14 cellular contexts compared by ENCODE assay signal in genomic region chr2:188969236-188970032, GRCh38. TPM values are rescaled to one million over a fixed set of nuclear protein-coding genes. Genes with fewer than 3 reads are reported as not detected.
DNase-seq lines count a peak whose midpoint lies in the region; ATAC-seq, FAIRE-seq and TF ChIP-seq lines count a peak whose summit lies in the region.
"Had no signal": no experiment of that assay in that cellular context is flagged by ENCODE, and none has a peak within 500 bp of the region (broad histone marks: within the 10 kb centered on the region; RNA-seq: fewer than 3 reads in every experiment).

No MANE protein-coding gene starts in this region.

- no peak overlapping the region for H3K4me3 ChIP-seq in muscle layer of duodenum (ENCODE audit: low read depth in 1 of 2, low read length in 2 of 2)
- H3K4me3 ChIP-seq: K562 had no signal

- FAIRE-seq in A204.1 (lab: Jason Lieb, UNC): peak; percentile 66
- FAIRE-seq: K562 had no signal

- BruUV-seq in Calu3 (replicated peaks; lab: Mats Ljungman, UMichigan): no TSS peak

- H3K27ac ChIP-seq in muscle layer of duodenum (ENCODE audit: low read length): peak overlapping the region; percentile 25

- H3K36me3 Mint-ChIP-seq in Calu3 (ENCODE audit: insufficient read depth, unreplicated experiment): no peaks in the 10 kb centered on the region

- H3K27ac Mint-ChIP-seq in Calu3 (ENCODE audit: unreplicated experiment): no peak overlapping the region
- H3K27ac Mint-ChIP-seq: B cell had no signal

- peak; percentile 67 for DNase-seq in dedifferentiated amniotic fluid mesenchymal stem cell (ENCODE audit: extremely low spot score)
- no peak for DNase-seq in NCI-H82 treated with DMSO at 0.1 percent for 48 hours (lab: John Stamatoyannopoulos, UW; ENCODE audit: unreplicated experiment)
- no peak for DNase-seq in Calu3
- DNase-seq in activated CD4-positive, alpha-beta T cell treated with anti-CD3 and anti-CD28 coated beads for 48 hours: no peak
- no peak for DNase-seq in HEK293T (ENCODE audit: extremely low spot score)
- DNase-seq: anterior cingulate cortex; NCI-H2107; stimulated activated CD4-positive, alpha-beta T cell treated with anti-CD3 and anti-CD28 coated beads, Interleukin-4, amount 100 ng/mL, for 24 hours; substantia nigra had no signal

- H3K36me3 ChIP-seq in muscle layer of duodenum (ENCODE audit: control insufficient read depth in 1 of 2, insufficient read depth in 2 of 2, low read length in 2 of 2): peaks cover 0 to 1% of the 10 kb centered on the region in 2 donors

- H3K27me3 ChIP-seq in muscle layer of duodenum (ENCODE audit: low read depth, low read length): no peaks in the 10 kb centered on the region

- H3K9me3 Mint-ChIP-seq in Calu3 (ENCODE audit: low read depth, unreplicated experiment): no peaks in the 10 kb centered on the region

- no peaks in the 10 kb centered on the region for H3K9me3 ChIP-seq in muscle layer of duodenum (ENCODE audit: control insufficient read depth in 1 of 2, low read length in 2 of 2)

- peak; percentile 68 for ATAC-seq in HG03432 (IDR thresholded peaks at IDR 0.05; ENCODE audit: unreplicated experiment)
- ATAC-seq: K562 had no signal

- intact Hi-C loops in Calu3 (cut with micrococcal nuclease; ENCODE audit: unreplicated experiment): no loop called here

- no peak for TF ChIP-seq CTCF in Calu3 (IDR thresholded peaks at IDR 0.05; ENCODE audit: unreplicated experiment)

- H3K4me3 Mint-ChIP-seq in Calu3 (ENCODE audit: low read depth, unreplicated experiment): no peak overlapping the region
- H3K4me3 Mint-ChIP-seq: B cell had no signal

- H3K27me3 Mint-ChIP-seq in Calu3 (ENCODE audit: unreplicated experiment): no peaks in the 10 kb centered on the region
- H3K27me3 Mint-ChIP-seq: B cell had no signal

- CTCF ChIA-PET in Calu3 (lab: Charles Lee): no interaction called here
- CTCF ChIA-PET in HEK293T (lab: Yijun Ruan, JAX): no interaction called here

- H3K4me1 ChIP-seq in muscle layer of duodenum (ENCODE audit: control insufficient read depth in 1 of 2, insufficient read depth in 2 of 2, low read length in 2 of 2): peaks cover 0 to 17% of the 10 kb centered on the region in 2 donors

- POLR2A ChIA-PET in HEK293T (lab: Yijun Ruan, JAX): no interaction called here

- no peaks in the 10 kb centered on the region for H3K4me1 Mint-ChIP-seq in Calu3 (ENCODE audit: low read depth, unreplicated experiment)
- H3K4me1 Mint-ChIP-seq: B cell had no signal

TF ChIP-seq in HEK293T, 16 proteins besides CTCF, POLR2A, EP300 and RAD21:
- no peak for TF ChIP-seq FOXA1 (IDR thresholded peaks at IDR 0.05)
- TF ChIP-seq SP1 (IDR thresholded peaks at IDR 0.05): no peak
- no peak for TF ChIP-seq HDGF (IDR thresholded peaks at IDR 0.05; ENCODE audit: borderline replicate concordance)
- no peak for TF ChIP-seq ZNF384 (IDR thresholded peaks at IDR 0.05)
- TF ChIP-seq, protein P1, sequence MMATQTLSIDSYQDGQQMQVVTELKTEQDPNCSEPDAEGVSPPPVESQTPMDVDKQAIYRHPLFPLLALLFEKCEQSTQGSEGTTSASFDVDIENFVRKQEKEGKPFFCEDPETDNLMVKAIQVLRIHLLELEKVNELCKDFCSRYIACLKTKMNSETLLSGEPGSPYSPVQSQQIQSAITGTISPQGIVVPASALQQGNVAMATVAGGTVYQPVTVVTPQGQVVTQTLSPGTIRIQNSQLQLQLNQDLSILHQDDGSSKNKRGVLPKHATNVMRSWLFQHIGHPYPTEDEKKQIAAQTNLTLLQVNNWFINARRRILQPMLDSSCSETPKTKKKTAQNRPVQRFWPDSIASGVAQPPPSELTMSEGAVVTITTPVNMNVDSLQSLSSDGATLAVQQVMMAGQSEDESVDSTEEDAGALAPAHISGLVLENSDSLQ (IDR thresholded peaks at IDR 0.05): no peak
- no peak for TF ChIP-seq L3MBTL2 (conservative IDR thresholded peaks at IDR 0.05)
- TF ChIP-seq FOXK2 (IDR thresholded peaks at IDR 0.05): no peak

RNA-seq across cellular contexts. Expression of gene COL3A1, which starts 4.7 kb away (rescaled TPM):
- not detected in 2 replicates for total RNA-seq in Calu3 (2022)
- total RNA-seq: B cell had no signal
